1 cellular context compared by ENCODE assay signal in the genomic region with DNA sequence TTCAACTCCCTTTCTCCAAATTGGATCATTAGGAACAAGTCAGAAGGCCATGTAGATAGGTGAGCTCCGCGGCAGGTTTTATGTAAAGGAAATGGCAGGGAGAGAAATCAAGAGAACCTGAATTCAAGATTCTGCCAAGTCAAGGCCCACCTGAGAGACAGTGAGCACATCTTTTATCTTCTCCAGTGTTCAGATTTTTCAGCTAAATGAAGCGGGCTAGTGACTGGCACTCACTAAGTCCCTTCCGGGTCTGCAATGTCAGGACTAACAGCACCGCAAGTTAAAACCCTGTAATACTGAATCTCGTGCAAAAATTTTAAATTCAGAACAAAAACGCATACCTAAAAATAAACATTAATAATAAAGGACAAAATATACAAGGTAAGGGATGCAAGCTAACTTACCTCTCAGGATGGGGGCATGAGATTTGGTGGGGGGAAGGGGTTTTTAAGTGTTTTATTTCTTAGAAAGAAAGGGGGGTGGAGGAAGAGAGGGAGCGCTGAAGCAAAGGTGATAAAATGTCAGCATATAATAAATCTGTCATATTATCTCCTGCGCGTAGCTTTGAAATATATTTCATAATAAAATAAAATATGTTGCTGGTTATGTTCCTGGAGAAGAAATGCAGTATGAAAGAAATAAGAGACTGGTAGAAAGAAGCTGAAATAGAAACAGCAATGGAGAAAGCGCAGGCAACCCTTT.
TF ChIP-seq lines count a peak whose summit lies in the region.

No MANE protein-coding gene starts in this region.

TF ChIP-seq in endothelial cell of umbilical vein, 7 proteins besides CTCF, POLR2A, EP300 and RAD21:
- no peak for TF ChIP-seq JUN (IDR thresholded peaks at IDR 0.05; ENCODE audit: borderline replicate concordance, insufficient read depth, insufficient read length, low read depth)
- TF ChIP-seq GATA2 (IDR thresholded peaks at IDR 0.05; ENCODE audit: insufficient read depth, insufficient read length, low read depth, low read length) = no peak
- TF ChIP-seq MYC (IDR thresholded peaks at IDR 0.05; ENCODE audit: low read depth, low read length) = no peak
- no peak for TF ChIP-seq EZH2 (IDR thresholded peaks at IDR 0.05; ENCODE audit: borderline replicate concordance, low read depth, low read length, severe bottlenecking)
- no peak for TF ChIP-seq FOS (IDR thresholded peaks at IDR 0.05; ENCODE audit: borderline replicate concordance, insufficient read depth, low read length)
- TF ChIP-seq POLR2AphosphoS5 (IDR thresholded peaks at IDR 0.05; ENCODE audit: insufficient read depth, low read depth, low read length) = no peak
- TF ChIP-seq, protein P1, sequence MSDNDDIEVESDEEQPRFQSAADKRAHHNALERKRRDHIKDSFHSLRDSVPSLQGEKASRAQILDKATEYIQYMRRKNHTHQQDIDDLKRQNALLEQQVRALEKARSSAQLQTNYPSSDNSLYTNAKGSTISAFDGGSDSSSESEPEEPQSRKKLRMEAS (IDR thresholded peaks at IDR 0.05; ENCODE audit: insufficient read depth, insufficient read length) = no peak
